ENCODE assay signal across 18 cellular contexts in the genomic region with DNA sequence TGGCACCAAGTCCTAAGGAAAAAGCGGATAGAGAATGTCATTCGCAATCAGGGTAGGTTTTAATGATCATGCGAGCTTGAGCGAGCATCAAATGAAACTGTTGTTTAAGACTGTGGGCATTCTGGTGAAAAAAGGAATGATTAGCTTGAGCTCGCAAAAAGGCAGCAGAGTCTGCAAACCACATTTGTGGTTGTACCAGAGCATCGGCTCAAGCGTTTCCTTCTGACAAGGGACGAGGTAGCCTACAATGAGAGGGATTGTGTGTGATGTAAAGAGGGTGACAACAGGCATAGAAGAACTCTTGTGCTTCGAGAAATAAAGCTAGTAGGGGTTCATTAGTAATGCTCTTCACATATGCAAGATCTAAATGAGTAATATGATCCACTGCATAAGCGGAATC. TPM values are rescaled to one million over a fixed set of nuclear protein-coding genes. Genes with fewer than 3 reads are reported as not detected.
DNase-seq lines count a peak whose midpoint lies in the region; ATAC-seq and TF ChIP-seq lines count a peak whose summit lies in the region.
"Had no signal": no experiment of that assay in that cellular context is flagged by ENCODE, and none has a peak within 500 bp of the region (broad histone marks: within the 10 kb centered on the region; RNA-seq: fewer than 3 reads in every experiment).

No MANE protein-coding gene starts in this region.

- no peaks in the 10 kb centered on the region for H3K27me3 Mint-ChIP-seq in CD8-positive, alpha-beta T cell (ENCODE audit: low read depth)
- H3K27me3 Mint-ChIP-seq in T-helper 2 cell treated with Interferon-gamma antibody and Interleukin-4, amounts not matched to agents 5 μg/mL and 100 μg/mL, for 36 hours (ENCODE audit: low read depth) = no peaks in the 10 kb centered on the region
- no peaks in the 10 kb centered on the region for H3K27me3 Mint-ChIP-seq in immature natural killer cell (ENCODE audit: low read depth in 3 of 3)

- DNase-seq in Ammon's horn (ENCODE audit: low spot score) (peak; percentile 29), immature natural killer cell (peak in 1 of 3 donors; percentile 61), T-helper 9 cell (no peak), hepatocyte (ENCODE audit: low spot score) (no peak), GOT3 (lab: John Stamatoyannopoulos, UW) (no peak), NCI-H2196 (lab: John Stamatoyannopoulos, UW; ENCODE audit: unreplicated experiment) (no peak)
- DNase-seq in CD8-positive, alpha-beta T cell = no peak
- DNase-seq in T-helper 2 cell treated with Interferon-gamma antibody and Interleukin-4, amounts not matched to agents 5 μg/mL and 100 μg/mL, for 36 hours (ENCODE audit: low spot score) = no peak
- DNase-seq: activated CD4-positive, alpha-beta T cell treated with anti-CD3 and anti-CD28 coated beads, Interleukin-2, amount 50 U/mL, for 1 hour; central memory CD4-positive, alpha-beta T cell; NCI-H1436 treated with DMSO at 0.1 percent for 48 hours; NCI-H2171 treated with DMSO at 0.1 percent for 48 hours; ovary; Peyer's patch; SK-N-SH; stimulated activated CD4-positive, alpha-beta T cell treated with anti-CD3 and anti-CD28 coated beads, Interleukin-2, amount 100 ng/mL, for 24 hours had no signal

- 90% methylated on average over 10 of the region's 10 CpGs for WGBS in hepatocyte (ENCODE audit: low lambda C conversion rate, missing lambda C conversion rate)

- H2AFZ ChIP-seq in hepatocyte = no peak overlapping the region

- no peak overlapping the region for H3K4me3 ChIP-seq in CD8-positive, alpha-beta T cell (ENCODE audit: low read depth, low read length)
- H3K4me3 ChIP-seq in hepatocyte = no peak overlapping the region
- H3K4me3 ChIP-seq: esophagus muscularis mucosa, ovary, Peyer's patch had no signal

- POLR2A ChIA-PET in CD8-positive, alpha-beta T cell (lab: Charles Lee) = interaction anchor here (0.6 to 2.2 kb wide), 10 partner anchors 8 to 114 kb away, joined by 3 to 10 read pairs (median 3); a partner anchor contains a TSS

- H3K36me3 Mint-ChIP-seq in CD8-positive, alpha-beta T cell = no peaks in the 10 kb centered on the region
- no peaks in the 10 kb centered on the region for H3K36me3 Mint-ChIP-seq in T-helper 2 cell treated with Interferon-gamma antibody and Interleukin-4, amounts not matched to agents 5 μg/mL and 100 μg/mL, for 36 hours (ENCODE audit: low read depth)
- no peaks in the 10 kb centered on the region for H3K36me3 Mint-ChIP-seq in immature natural killer cell

- ATAC-seq in CD8-positive, alpha-beta T cell = peak; percentile 35

- H3K4me3 Mint-ChIP-seq in CD8-positive, alpha-beta T cell = peak overlapping the region; percentile 56
- H3K4me3 Mint-ChIP-seq in T-helper 2 cell treated with Interferon-gamma antibody and Interleukin-4, amounts not matched to agents 5 μg/mL and 100 μg/mL, for 36 hours = peak overlapping the region; percentile 21
- H3K4me3 Mint-ChIP-seq in immature natural killer cell = peak overlapping the region; percentile 19 to 75 (median 64)

- CTCF ChIA-PET in CD8-positive, alpha-beta T cell (lab: Charles Lee) = interaction anchor here (0.6 to 15.8 kb wide), 17 partner anchors 9 to 231 kb away, joined by 3 to 279 read pairs (median 10); a partner anchor contains a TSS

- intact Hi-C loops in CD8-positive, alpha-beta T cell (cut with DNase I, micrococcal nuclease) = no loop called here

- peaks cover 21% of the 10 kb centered on the region for H3K4me1 ChIP-seq in CD8-positive, alpha-beta T cell (ENCODE audit: insufficient read depth, low read length)
- H3K4me1 ChIP-seq in hepatocyte (ENCODE audit: insufficient read depth) = peaks cover 3% of the 10 kb centered on the region

- H3K9me3 Mint-ChIP-seq in CD8-positive, alpha-beta T cell = no peaks in the 10 kb centered on the region
- H3K9me3 Mint-ChIP-seq in T-helper 2 cell treated with Interferon-gamma antibody and Interleukin-4, amounts not matched to agents 5 μg/mL and 100 μg/mL, for 36 hours = no peaks in the 10 kb centered on the region
- H3K9me3 Mint-ChIP-seq in immature natural killer cell = no peaks in the 10 kb centered on the region
- H3K9me3 Mint-ChIP-seq: activated T-helper 2 cell treated with anti-CD3 and anti-CD28 coated beads, Interferon-gamma antibody, Interleukin-2, Interleukin-4, amounts not matched to agents 10 μg/mL and 5 μg/mL and 100 μg/mL, durations not matched to agents 14 hours and 24 hours and 36 hours had no signal

- H3K27me3 ChIP-seq in CD8-positive, alpha-beta T cell (ENCODE audit: insufficient read depth, low read length) = no peaks in the 10 kb centered on the region
- no peaks in the 10 kb centered on the region for H3K27me3 ChIP-seq in hepatocyte
- H3K27me3 ChIP-seq: ovary, Peyer's patch had no signal

- no peak overlapping the region for H3K4me2 ChIP-seq in hepatocyte
- H3K4me2 ChIP-seq: SK-N-SH had no signal

- H3K9me2 ChIP-seq in hepatocyte (replicated peaks; ENCODE audit: insufficient read depth) = no peaks in the 10 kb centered on the region
- H3K9me2 ChIP-seq: SK-N-SH had no signal

- no peak overlapping the region for H3K27ac ChIP-seq in CD8-positive, alpha-beta T cell (ENCODE audit: low read depth, low read length)
- no peak overlapping the region for H3K27ac ChIP-seq in hepatocyte
- H3K27ac ChIP-seq: esophagus muscularis mucosa, ovary, Peyer's patch had no signal

- H3K79me2 ChIP-seq in hepatocyte = no peaks in the 10 kb centered on the region

- peak overlapping the region; percentile 24 for H3K27ac Mint-ChIP-seq in CD8-positive, alpha-beta T cell
- H3K27ac Mint-ChIP-seq in T-helper 2 cell treated with Interferon-gamma antibody and Interleukin-4, amounts not matched to agents 5 μg/mL and 100 μg/mL, for 36 hours = peak overlapping the region; percentile 55
- H3K27ac Mint-ChIP-seq in immature natural killer cell = peak overlapping the region; percentile 6 to 90 (median 84)
- H3K27ac Mint-ChIP-seq: activated T-helper 2 cell treated with anti-CD3 and anti-CD28 coated beads, Interferon-gamma antibody, Interleukin-2, Interleukin-4, amounts not matched to agents 10 μg/mL and 5 μg/mL and 100 μg/mL, durations not matched to agents 14 hours and 24 hours and 36 hours had no signal

- H4K20me1 ChIP-seq in hepatocyte (ENCODE audit: insufficient read depth, poor library complexity, severe bottlenecking) = no peaks in the 10 kb centered on the region

- peaks cover 26% of the 10 kb centered on the region for H3K4me1 Mint-ChIP-seq in CD8-positive, alpha-beta T cell (ENCODE audit: low read depth)
- peaks cover 37% of the 10 kb centered on the region for H3K4me1 Mint-ChIP-seq in T-helper 2 cell treated with Interferon-gamma antibody and Interleukin-4, amounts not matched to agents 5 μg/mL and 100 μg/mL, for 36 hours (ENCODE audit: low read depth)
- peaks cover 19 to 26% of the 10 kb centered on the region in 2 donors for H3K4me1 Mint-ChIP-seq in immature natural killer cell

- no peaks in the 10 kb centered on the region for H3K9me3 ChIP-seq in CD8-positive, alpha-beta T cell (ENCODE audit: low read length)
- no peaks in the 10 kb centered on the region for H3K9me3 ChIP-seq in hepatocyte (ENCODE audit: low read depth)
- H3K9me3 ChIP-seq: esophagus muscularis mucosa, ovary, Peyer's patch, SK-N-SH had no signal

- no peaks in the 10 kb centered on the region for H3K36me3 ChIP-seq in CD8-positive, alpha-beta T cell (ENCODE audit: insufficient read depth, low read length)
- no peaks in the 10 kb centered on the region for H3K36me3 ChIP-seq in hepatocyte (replicated peaks; ENCODE audit: insufficient read depth, low read depth)
- H3K36me3 ChIP-seq: esophagus muscularis mucosa, ovary, Peyer's patch had no signal

- TF ChIP-seq CTCF in CD8-positive, alpha-beta T cell (IDR thresholded peaks at IDR 0.05) = no peak
- no peak for TF ChIP-seq CTCF in hepatocyte (IDR thresholded peaks at IDR 0.05; ENCODE audit: poor library complexity)

RNA-seq across cellular contexts. Expression of a gene that starts 11.1 kb away (rescaled TPM):
- 100 to 1,000 TPM; 397 to 399 TPM for total RNA-seq in CD8-positive, alpha-beta T cell
- polyA plus RNA-seq in immature natural killer cell (100 to 1,000 TPM; 202 to 229 (median 205) TPM), hepatocyte (not detected in 2 replicates)
- total RNA-seq in hepatocyte = 0.30 and 0.68 TPM in 2 replicates
- polyA plus RNA-seq: SK-N-SH had no signal

RNA-seq across cellular contexts. Expression of a gene that starts 16.3 kb away (rescaled TPM):
- 10 to 100 TPM; 13.3 to 14.8 TPM for total RNA-seq in CD8-positive, alpha-beta T cell
- polyA plus RNA-seq in immature natural killer cell = 100 to 1,000 TPM; 316 to 379 (median 359) TPM
- total RNA-seq in hepatocyte = 0.07 TPM in 1 of 2 replicates, not detected in the other
- polyA plus RNA-seq in hepatocyte = not detected in 2 replicates
- polyA plus RNA-seq: SK-N-SH had no signal

Comparison
In these comparisons a context has a peak if more than half of its experiments do, and no peak if none do; other contexts are left out.
1. H3K27ac Mint-ChIP-seq: peak in every context shown above with its lines; median percentile 84 in immature natural killer cell; 55 in T-helper 2 cell treated with Interferon-gamma antibody and Interleukin-4, amounts not matched to agents 5 μg/mL and 100 μg/mL, for 36 hours; 24 in CD8-positive, alpha-beta T cell.
2. RNA of a gene that starts 11.1 kb away (total RNA-seq): 397 to 399 TPM in CD8-positive, alpha-beta T cell; 0.30 to 0.68 TPM in hepatocyte; every median in the first group is over 100 times any median in the second.
3. RNA of a gene that starts 16.3 kb away (total RNA-seq): 13.3 to 14.8 TPM in CD8-positive, alpha-beta T cell; 0.07 TPM in hepatocyte; every median in the first group is over 10 times any median in the second.
4. Peak in every context shown above with its lines, with median percentiles within 50 percentile points of each other: H3K4me3 Mint-ChIP-seq.